21 cellular contexts compared by ENCODE assay signal in the genomic region with DNA sequence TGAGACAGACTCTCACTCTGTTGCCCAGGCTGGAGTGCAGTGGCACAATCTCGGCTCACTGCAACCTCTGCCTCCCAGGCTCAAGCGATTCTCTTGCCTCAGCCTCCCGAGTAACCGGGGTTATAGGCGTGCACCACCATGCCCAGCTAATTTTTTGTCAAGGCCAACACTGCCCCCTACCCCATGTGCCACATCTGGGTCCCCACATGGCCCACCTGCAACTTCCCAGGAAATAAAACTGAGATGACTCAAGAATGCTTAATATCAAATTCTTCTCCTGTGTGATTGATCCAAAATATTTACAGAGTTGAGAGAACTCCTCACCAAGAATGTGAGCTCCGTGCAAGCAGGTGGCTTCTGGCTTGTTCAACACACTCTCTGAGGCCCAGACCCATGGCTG.
"Had no signal": no experiment of that assay in that cellular context is flagged by ENCODE, and none has a peak within 500 bp of the region (broad histone marks: within the 10 kb centered on the region; RNA-seq: fewer than 3 reads in every experiment).

No MANE protein-coding gene starts in this region.

- H3K4me2 ChIP-seq: smooth muscle cell had no signal

- H3K4me3 ChIP-seq: dorsolateral prefrontal cortex, esophagus squamous epithelium, lower lobe of right lung, pancreas, smooth muscle cell, stomach, thyroid gland, vagina had no signal

- H3K4me1 ChIP-seq: esophagus squamous epithelium, lower lobe of right lung, pancreas, vagina had no signal

- H3K36me3 ChIP-seq: esophagus squamous epithelium, lower lobe of right lung, neutrophil, pancreas, stomach, thyroid gland, vagina had no signal

- H3K27ac Mint-ChIP-seq: natural killer cell; stimulated activated effector memory CD8-positive, alpha-beta T cell treated with anti-CD3 and anti-CD28 coated beads, Interleukin-12 subunit alpha, Interleukin-12 subunit beta, amount 100 ng/mL, for 72 hours had no signal

- H3K4me3 Mint-ChIP-seq: natural killer cell; stimulated activated effector memory CD8-positive, alpha-beta T cell treated with anti-CD3 and anti-CD28 coated beads, Interleukin-12 subunit alpha, Interleukin-12 subunit beta, amount 100 ng/mL, for 72 hours had no signal

- H3K27me3 ChIP-seq: dorsolateral prefrontal cortex, esophagus squamous epithelium, neutrophil, pancreas, stomach, thyroid gland, vagina had no signal

- H3K9me3 Mint-ChIP-seq: natural killer cell; stimulated activated effector memory CD8-positive, alpha-beta T cell treated with anti-CD3 and anti-CD28 coated beads, Interleukin-12 subunit alpha, Interleukin-12 subunit beta, amount 100 ng/mL, for 72 hours had no signal

- H3K27ac ChIP-seq: dorsolateral prefrontal cortex, epithelial cell of prostate, esophagus squamous epithelium, lower lobe of right lung, neutrophil, pancreas, stomach, vagina had no signal

- H3K4me1 Mint-ChIP-seq: stimulated activated effector memory CD8-positive, alpha-beta T cell treated with anti-CD3 and anti-CD28 coated beads, Interleukin-12 subunit alpha, Interleukin-12 subunit beta, amount 100 ng/mL, for 72 hours had no signal

- ATAC-seq: left ventricle myocardium superior; lower lobe of right lung; natural killer cell; pancreas; sciatic nerve; stimulated activated effector memory CD8-positive, alpha-beta T cell treated with anti-CD3 and anti-CD28 coated beads, Interleukin-12 subunit alpha, Interleukin-12 subunit beta, amount 100 ng/mL, for 72 hours had no signal

- H3K36me3 Mint-ChIP-seq: natural killer cell; stimulated activated effector memory CD8-positive, alpha-beta T cell treated with anti-CD3 and anti-CD28 coated beads, Interleukin-12 subunit alpha, Interleukin-12 subunit beta, amount 100 ng/mL, for 72 hours had no signal

- H3K9me3 ChIP-seq: esophagus squamous epithelium, lower lobe of right lung, neutrophil, pancreas, stomach, thyroid gland, vagina had no signal

- DNase-seq: dorsolateral prefrontal cortex; effector CD4-positive, alpha-beta T cell; esophagus squamous epithelium; foreskin melanocyte; hypothalamus; left ventricle myocardium superior; lower lobe of right lung; natural killer cell; pancreas; stimulated activated CD4-positive, alpha-beta T cell treated with anti-CD3 and anti-CD28 coated beads, Interleukin-2, amount 100 ng/mL, for 24 hours; stimulated activated CD4-positive, alpha-beta T cell treated with anti-CD3 and anti-CD28 coated beads, Interleukin-4, amount 100 ng/mL, for 24 hours; stimulated activated naive CD4-positive, alpha-beta T cell treated with Interleukin-2 at 50 U/mL for 16 hours; stomach; thyroid gland; trophoblast cell had no signal
